ENCODE assay signal across 13 cellular contexts in the genomic region with DNA sequence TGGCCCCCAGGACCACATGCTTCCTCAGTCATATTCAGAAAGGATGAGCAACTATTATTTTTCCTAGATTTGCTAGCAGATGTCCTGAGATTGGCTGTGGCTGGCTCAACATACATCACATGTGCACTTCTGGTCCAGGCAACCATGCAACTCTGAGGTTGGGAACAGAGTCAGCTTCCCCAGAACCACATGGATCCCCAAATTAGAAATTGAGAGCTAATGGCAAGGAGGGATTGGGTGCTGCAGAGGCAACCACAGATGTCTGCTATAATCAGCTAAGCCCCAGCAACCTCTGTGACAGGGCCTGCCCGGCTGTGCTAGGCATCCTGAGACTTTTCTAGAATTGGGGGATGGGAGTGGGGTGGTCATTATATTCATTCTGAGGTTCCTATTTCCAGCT. TPM values are rescaled to one million over a fixed set of nuclear protein-coding genes. Genes with fewer than 3 reads are reported as not detected.
DNase-seq lines count a peak whose midpoint lies in the region; ATAC-seq and TF ChIP-seq lines count a peak whose summit lies in the region.
"Had no signal": no experiment of that assay in that cellular context is flagged by ENCODE, and none has a peak within 500 bp of the region (broad histone marks: within the 10 kb centered on the region; RNA-seq: fewer than 3 reads in every experiment).

No MANE protein-coding gene starts in this region.

- no peak overlapping the region for H2AFZ ChIP-seq in ACC112 (ENCODE audit: low read length, unreplicated experiment)
- no peak overlapping the region for H2AFZ ChIP-seq in fibroblast of lung (ENCODE audit: low read length)

- WGBS in spleen, 5 donors = 89 to 100% (median 92%) methylated on average over 1 of the region's 1 CpG

- H3K27ac Mint-ChIP-seq in progenitor cell of endocrine pancreas = peak overlapping the region; percentile 95
- H3K27ac Mint-ChIP-seq in stimulated activated memory B cell treated with anti-CD40 and anti-IgM and Interleukin-4, amounts not matched to agents 10 μg/mL and 1 μg/mL and 100 μg/mL, for 72 hours = no peak overlapping the region
- H3K27ac Mint-ChIP-seq: activated T-cell treated with anti-CD3 and anti-CD28 coated beads, Interleukin-2, amount 50 U/mL, for 72 hours had no signal

- H4K20me1 ChIP-seq in fibroblast of lung (ENCODE audit: control insufficient read depth, extremely low read depth, insufficient read depth, low read length) = no peaks in the 10 kb centered on the region

- H3K4me3 Mint-ChIP-seq in progenitor cell of endocrine pancreas (ENCODE audit: low read depth) = no peak overlapping the region
- no peak overlapping the region for H3K4me3 Mint-ChIP-seq in stimulated activated memory B cell treated with anti-CD40 and anti-IgM and Interleukin-4, amounts not matched to agents 10 μg/mL and 1 μg/mL and 100 μg/mL, for 72 hours
- H3K4me3 Mint-ChIP-seq: activated T-cell treated with anti-CD3 and anti-CD28 coated beads, Interleukin-2, amount 50 U/mL, for 72 hours had no signal

- ATAC-seq in stimulated activated memory B cell treated with anti-CD40 and anti-IgM and Interleukin-4, amounts not matched to agents 10 μg/mL and 1 μg/mL and 100 μg/mL, for 72 hours = no peak
- no peak for ATAC-seq in HG03097 (IDR thresholded peaks at IDR 0.05; ENCODE audit: low FRiP score, unreplicated experiment)
- ATAC-seq: activated T-cell treated with anti-CD3 and anti-CD28 coated beads, Interleukin-2, amount 50 U/mL, for 72 hours had no signal

- peaks cover 16% of the 10 kb centered on the region for H3K4me1 Mint-ChIP-seq in progenitor cell of endocrine pancreas (ENCODE audit: low read depth)
- H3K4me1 Mint-ChIP-seq in stimulated activated memory B cell treated with anti-CD40 and anti-IgM and Interleukin-4, amounts not matched to agents 10 μg/mL and 1 μg/mL and 100 μg/mL, for 72 hours = no peaks in the 10 kb centered on the region

- DNase-seq in SJSA1 (ENCODE audit: low read depth in 1 of 2, low spot score in 2 of 2) = no peak
- no peak for DNase-seq in fibroblast of lung (ENCODE audit: low read depth in 2 of 2)
- DNase-seq in progenitor cell of endocrine pancreas (ENCODE audit: low spot score, unreplicated experiment) = no peak
- DNase-seq in spleen = no peak
- no peak for DNase-seq in stimulated activated CD4-positive, alpha-beta T cell treated with anti-CD3 and anti-CD28 coated beads, Interleukin-2, amount 100 ng/mL, for 48 hours
- DNase-seq: activated T-cell treated with anti-CD3 and anti-CD28 coated beads, Interleukin-2, amount 50 U/mL, for 72 hours; NCI-H2081 treated with DMSO at 0.1 percent for 48 hours; NK-92 treated with Interleukin-12 subunit alpha and Interleukin-12 subunit beta, amount 100 ng/mL, for 24 hours; small intestine had no signal

- peaks cover 11% of the 10 kb centered on the region for H3K36me3 Mint-ChIP-seq in progenitor cell of endocrine pancreas (ENCODE audit: insufficient read depth)
- peaks cover 54% of the 10 kb centered on the region for H3K36me3 Mint-ChIP-seq in stimulated activated memory B cell treated with anti-CD40 and anti-IgM and Interleukin-4, amounts not matched to agents 10 μg/mL and 1 μg/mL and 100 μg/mL, for 72 hours

- peak overlapping the region; percentile 70 for H3K4me3 ChIP-seq in ACC112 (ENCODE audit: low read depth, low read length)
- H3K4me3 ChIP-seq in SJSA1 = peak overlapping the region; percentile 9
- peak overlapping the region in 1 of 4 experiments; percentile 12 for H3K4me3 ChIP-seq in fibroblast of lung (replicated peaks in 1 of 4; ENCODE audit: control extremely low read depth in 1 of 4, insufficient read depth in 1 of 4, low read depth in 3 of 4, low read length in 4 of 4)
- H3K4me3 ChIP-seq in spleen = no peak overlapping the region

- peak overlapping the region; percentile 36 for H3K9ac ChIP-seq in fibroblast of lung (ENCODE audit: insufficient read depth, low read length)

- H3K9me3 Mint-ChIP-seq in progenitor cell of endocrine pancreas (ENCODE audit: low read depth) = no peaks in the 10 kb centered on the region
- no peaks in the 10 kb centered on the region for H3K9me3 Mint-ChIP-seq in stimulated activated memory B cell treated with anti-CD40 and anti-IgM and Interleukin-4, amounts not matched to agents 10 μg/mL and 1 μg/mL and 100 μg/mL, for 72 hours
- H3K9me3 Mint-ChIP-seq: activated T-cell treated with anti-CD3 and anti-CD28 coated beads, Interleukin-2, amount 50 U/mL, for 72 hours; brain had no signal

- no peaks in the 10 kb centered on the region for H3K27me3 ChIP-seq in ACC112 (ENCODE audit: insufficient read depth, low read length)
- H3K27me3 ChIP-seq in SJSA1 (replicated peaks) = no peaks in the 10 kb centered on the region
- no peaks in the 10 kb centered on the region for H3K27me3 ChIP-seq in fibroblast of lung (ENCODE audit: control insufficient read depth, insufficient read depth, low read length)
- H3K27me3 ChIP-seq in spleen (replicated peaks in 1 of 7) = no peaks in the 10 kb centered on the region

- H3K79me2 ChIP-seq in ACC112 (ENCODE audit: control insufficient read depth, insufficient read depth, low read length, unreplicated experiment) (no peaks in the 10 kb centered on the region), fibroblast of lung (ENCODE audit: control insufficient read depth, insufficient read depth, low read length) (no peaks in the 10 kb centered on the region)

- no peaks in the 10 kb centered on the region for H3K27me3 Mint-ChIP-seq in progenitor cell of endocrine pancreas
- H3K27me3 Mint-ChIP-seq in stimulated activated memory B cell treated with anti-CD40 and anti-IgM and Interleukin-4, amounts not matched to agents 10 μg/mL and 1 μg/mL and 100 μg/mL, for 72 hours = no peaks in the 10 kb centered on the region
- H3K27me3 Mint-ChIP-seq: brain had no signal

- no peaks in the 10 kb centered on the region for H3K36me3 ChIP-seq in ACC112 (ENCODE audit: insufficient read depth, low read length)
- H3K36me3 ChIP-seq in SJSA1 = 0 out of 2 replicates have a peak, but pooled peaks cover 3% of the 10 kb centered on the region
- no peaks in the 10 kb centered on the region for H3K36me3 ChIP-seq in fibroblast of lung (ENCODE audit: control insufficient read depth, insufficient read depth, low read length)
- H3K36me3 ChIP-seq in spleen = peaks cover 0 to 84% (median 18%) of the 10 kb centered on the region in 6 donors

- TF ChIP-seq POLR2A in spleen (IDR thresholded peaks at IDR 0.05) = no peak

- intact Hi-C loops in spleen (cut with DNase I; ENCODE audit: low total_unique reads) = no loop called here

- peak overlapping the region; percentile 98 for H3K27ac ChIP-seq in ACC112 (ENCODE audit: low read depth, low read length)
- H3K27ac ChIP-seq in SJSA1 = peak overlapping the region; percentile 97
- peak overlapping the region; percentile 94 for H3K27ac ChIP-seq in fibroblast of lung (ENCODE audit: insufficient read depth, low read length)
- H3K27ac ChIP-seq in spleen = no peak overlapping the region

- H3K9me3 ChIP-seq in SJSA1 (replicated peaks) = no peaks in the 10 kb centered on the region
- H3K9me3 ChIP-seq in fibroblast of lung (ENCODE audit: control insufficient read depth, insufficient read depth, low read depth, low read length) = no peaks in the 10 kb centered on the region
- H3K9me3 ChIP-seq in spleen = no peaks in the 10 kb centered on the region

- TF ChIP-seq CTCF in fibroblast of lung (conservative IDR thresholded peaks at IDR 0.05 in 1 of 2, IDR thresholded peaks at IDR 0.05 in 1 of 2; ENCODE audit: low read depth in 1 of 2, low read length in 2 of 2) = no peak
- no peak for TF ChIP-seq CTCF in progenitor cell of endocrine pancreas (IDR thresholded peaks at IDR 0.05; ENCODE audit: unreplicated experiment)
- TF ChIP-seq CTCF in spleen (IDR thresholded peaks at IDR 0.05 in 8 of 11, conservative IDR thresholded peaks at IDR 0.05 in 3 of 11) = no peak

- H3K4me1 ChIP-seq in ACC112 (ENCODE audit: control insufficient read depth, insufficient read depth, low read length, unreplicated experiment) (peaks cover 18% of the 10 kb centered on the region), SJSA1 (replicated peaks) (peaks cover 21% of the 10 kb centered on the region), fibroblast of lung (ENCODE audit: control insufficient read depth, extremely low read depth, insufficient read depth, low read length) (peaks cover 17% of the 10 kb centered on the region), spleen (no peaks in the 10 kb centered on the region)

- peak overlapping the region; percentile 81 for H3K4me2 ChIP-seq in fibroblast of lung (ENCODE audit: extremely low read depth, insufficient read depth, low read length)

RNA-seq across cellular contexts. Expression of a gene that starts 33.8 kb away (rescaled TPM):
- not detected in 2 replicates for total RNA-seq in SJSA1 (2014; rRNA removed; shearing (Covaris generic))
- under 0.01 and 0.33 TPM in 2 replicates for total RNA-seq in fibroblast of lung
- 0.07 TPM in 1 of 2 replicates, not detected in the other for polyA plus RNA-seq in fibroblast of lung
- polyA plus RNA-seq in fibroblast of lung (2012) = not detected in 2 replicates
- polyA minus RNA-seq in fibroblast of lung (ENCODE audit: low replicate concordance) = not detected in 2 replicates
- total RNA-seq in progenitor cell of endocrine pancreas = 3.4 and 4.1 TPM in 2 replicates
- 1 to 10 TPM in 5 of 7 donors, under 1 TPM in 2; 0.47 to 5.3 (median 1.7) TPM for total RNA-seq in spleen
- polyA plus RNA-seq in spleen = 1 to 10 TPM in 2 of 3 donors, under 1 TPM in 1; 0.99 to 4.1 (median 1.3) TPM

Comparison
In these comparisons a context has a peak if more than half of its experiments do, and no peak if none do; other contexts are left out.
1. H3K27ac ChIP-seq: peak in ACC112 (single experiment), SJSA1 (single experiment) and fibroblast of lung (single experiment); none in spleen (0 of 8).
2. H3K4me3 ChIP-seq: peak in ACC112 (single experiment) and SJSA1 (single experiment); none in spleen (0 of 8).